Comparison of ENCODE assay signal across 8 cellular contexts in the genomic region with DNA sequence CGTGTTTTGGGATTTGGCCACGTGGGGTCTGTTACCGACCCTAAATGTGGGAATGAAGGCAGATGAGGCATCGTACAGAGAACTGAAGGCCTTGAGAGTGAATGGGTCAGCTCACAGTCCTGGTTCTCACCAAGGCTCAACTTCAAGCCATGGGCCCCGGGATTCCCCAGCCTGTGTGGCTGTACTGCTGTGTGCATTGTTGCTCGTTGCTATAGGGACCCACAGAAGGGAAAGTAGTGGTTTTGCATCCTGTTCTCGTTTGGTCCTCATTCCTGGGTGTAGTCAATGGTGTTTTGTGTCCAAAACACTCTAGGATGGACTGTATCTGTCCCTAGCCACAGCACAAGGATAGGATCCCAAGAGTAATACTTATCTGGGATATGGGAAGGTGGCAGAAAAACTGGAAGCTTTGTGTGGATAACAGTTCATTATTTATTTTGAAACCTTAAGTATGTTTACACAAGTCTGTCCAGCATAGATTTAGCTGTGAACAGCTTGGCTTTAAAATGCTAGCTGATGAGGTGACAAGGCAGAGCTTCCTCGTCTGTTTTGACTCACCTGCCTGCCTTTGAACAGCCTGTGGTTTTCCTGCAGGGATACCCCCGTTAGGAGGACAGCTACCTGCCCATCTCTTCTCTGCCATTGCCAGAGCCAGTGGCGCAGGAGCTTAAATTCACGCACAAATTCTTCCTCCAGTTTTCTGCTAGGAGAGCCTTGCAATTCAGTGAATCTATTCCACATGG.
DNase-seq lines count a peak whose midpoint lies in the region; ATAC-seq and TF ChIP-seq lines count a peak whose summit lies in the region.

No MANE protein-coding gene starts in this region.

- TF ChIP-seq CTCF in glutamatergic neuron (IDR thresholded peaks at IDR 0.05; ENCODE audit: partially characterized antibody, unreplicated experiment) (no peak), esophagus squamous epithelium (IDR thresholded peaks at IDR 0.05) (no peak)

- H3K27ac ChIP-seq in esophagus squamous epithelium = peak overlapping the region in 1 of 4 donors; percentile 15

- no peaks in the 10 kb centered on the region for H3K36me3 Mint-ChIP-seq in glutamatergic neuron (ENCODE audit: unreplicated experiment)

- peak overlapping the region; percentile 64 for H3K27ac Mint-ChIP-seq in glutamatergic neuron (ENCODE audit: unreplicated experiment)

- 68 to 77% methylated on average over 8 to 11 of the region's 11 CpGs for WGBS in esophagus squamous epithelium, 2 donors

- TF ChIP-seq POLR2A in esophagus squamous epithelium (IDR thresholded peaks at IDR 0.05) = no peak

- peak; percentile 97 for ATAC-seq in GM18519 (IDR thresholded peaks at IDR 0.05; ENCODE audit: low FRiP score, unreplicated experiment)
- ATAC-seq in GM21786 (IDR thresholded peaks at IDR 0.05; ENCODE audit: unreplicated experiment) = peak; percentile 99

- H3K9me3 Mint-ChIP-seq in glutamatergic neuron (ENCODE audit: unreplicated experiment) = peaks cover 5% of the 10 kb centered on the region

- H3K4me3 Mint-ChIP-seq in glutamatergic neuron (ENCODE audit: unreplicated experiment) = no peak overlapping the region

- H3K4me3 ChIP-seq in esophagus squamous epithelium = no peak overlapping the region

- H3K27me3 Mint-ChIP-seq in glutamatergic neuron (ENCODE audit: unreplicated experiment) = peaks cover 7% of the 10 kb centered on the region

- H3K36me3 ChIP-seq in esophagus squamous epithelium = peaks cover 0 to 100% (median 8%) of the 10 kb centered on the region in 3 donors

- H3K4me1 ChIP-seq in esophagus squamous epithelium = peaks cover 0 to 8% (median 0%) of the 10 kb centered on the region in 3 donors

- peaks cover 34% of the 10 kb centered on the region for H3K4me1 Mint-ChIP-seq in glutamatergic neuron (ENCODE audit: low read depth, unreplicated experiment)

- peak; percentile 35 for DNase-seq in NCI-H2029 treated with DMSO at 0.1 percent for 48 hours (lab: John Stamatoyannopoulos, UW)
- no peak for DNase-seq in glutamatergic neuron
- DNase-seq in HT-29 (ENCODE audit: low spot score) = no peak
- no peak for DNase-seq in NCI-H2227 treated with DMSO at 0.1 percent for 48 hours (lab: John Stamatoyannopoulos, UW)
- DNase-seq in esophagus squamous epithelium (lab: John Stamatoyannopoulos, UW) = no peak
- no peak for DNase-seq in SK-N-DZ (ENCODE audit: low spot score)

- H3K27me3 ChIP-seq in esophagus squamous epithelium = no peaks in the 10 kb centered on the region

- H3K9me3 ChIP-seq in esophagus squamous epithelium = no peaks in the 10 kb centered on the region

- intact Hi-C loops in esophagus squamous epithelium (cut with DNase I) = no loop called here
